In the genomic region with DNA sequence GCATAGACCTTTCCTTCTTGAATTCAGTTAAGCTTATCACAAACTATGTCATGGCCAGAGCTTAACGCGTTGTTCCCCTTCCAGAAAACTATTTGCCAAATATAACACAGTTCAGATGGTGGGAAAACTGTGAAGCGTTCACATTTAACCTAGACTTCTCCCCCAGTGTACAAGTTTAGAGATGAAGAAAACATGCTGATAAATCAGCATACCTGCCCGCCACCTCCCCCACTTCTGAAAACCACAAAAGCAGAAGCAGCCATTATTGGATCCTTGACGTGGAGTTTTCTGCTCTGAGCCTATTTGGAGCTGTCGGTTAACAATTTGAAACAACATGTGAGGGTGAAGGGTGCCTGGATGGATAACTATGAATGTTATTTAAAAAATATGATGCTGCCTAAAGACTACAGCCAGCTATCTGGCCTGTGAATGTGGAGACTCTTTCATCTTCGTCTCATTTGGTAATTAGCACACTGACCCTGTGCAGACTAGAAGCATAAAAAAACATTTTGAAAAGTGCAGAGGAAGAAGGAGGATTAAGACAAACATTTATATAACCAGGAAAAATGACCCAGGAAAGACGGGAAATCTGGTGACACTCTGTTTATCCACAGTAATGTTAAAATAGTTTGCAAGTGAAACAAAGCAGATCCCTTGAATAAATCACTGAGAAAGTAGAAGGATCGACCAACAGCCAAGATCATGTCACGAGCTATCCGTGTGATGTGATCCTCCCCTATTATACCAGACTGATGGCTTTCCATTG, we compare ENCODE assay signal across 10 cellular contexts.
DNase-seq lines count a peak whose midpoint lies in the region; ATAC-seq, FAIRE-seq and TF ChIP-seq lines count a peak whose summit lies in the region.
"Had no signal": no experiment of that assay in that cellular context is flagged by ENCODE, and none has a peak within 500 bp of the region (broad histone marks: within the 10 kb centered on the region; RNA-seq: fewer than 3 reads in every experiment).

No MANE protein-coding gene starts in this region.

- no TSS peak for BruUV-seq in GM12878 (replicated peaks; lab: Mats Ljungman, UMichigan)

- H3K4me1 ChIP-seq in GM12878 (ENCODE audit: control insufficient read depth, insufficient read depth, low read length) (peaks cover 4% of the 10 kb centered on the region; the same call in 1 of the 2 replicates), mesenchymal stem cell (ENCODE audit: control insufficient read depth, insufficient read depth, low read depth, low read length) (no peaks in the 10 kb centered on the region), vagina (no peaks in the 10 kb centered on the region)

- H3K18ac ChIP-seq in mesenchymal stem cell (ENCODE audit: low read depth in 1 of 2, low read length in 2 of 2): peak overlapping the region; percentile 37 to 40

- H3K4ac ChIP-seq in mesenchymal stem cell (ENCODE audit: low read depth in 1 of 2, low read length in 2 of 2): peak overlapping the region in 1 of 2 experiments; percentile 61

- peak overlapping the region; percentile 42 for H3K27ac Mint-ChIP-seq in activated naive CD8-positive, alpha-beta T cell
- no peak overlapping the region for H3K27ac Mint-ChIP-seq in activated naive CD8-positive, alpha-beta T cell treated with anti-CD3 and anti-CD28 coated beads, Interleukin-2, amount 50 U/mL, for 24 hours

- H3K14ac ChIP-seq in mesenchymal stem cell (ENCODE audit: low read length in 2 of 2): no peak overlapping the region

- H2BK15ac ChIP-seq in mesenchymal stem cell (ENCODE audit: low read depth, poor library complexity, severe bottlenecking): no peak overlapping the region

- no peak overlapping the region for H2BK5ac ChIP-seq in mesenchymal stem cell (ENCODE audit: low read depth, low read length, poor library complexity, severe bottlenecking)

- H3K9ac ChIP-seq in GM12878 (ENCODE audit: control insufficient read depth, insufficient read depth, low read length): no peak overlapping the region
- H3K9ac ChIP-seq in mesenchymal stem cell (ENCODE audit: low read length): peak overlapping the region; percentile 63

- peaks cover 2% of the 10 kb centered on the region for H3K27me3 Mint-ChIP-seq in activated naive CD8-positive, alpha-beta T cell
- peaks cover 2% of the 10 kb centered on the region for H3K27me3 Mint-ChIP-seq in activated naive CD8-positive, alpha-beta T cell treated with anti-CD3 and anti-CD28 coated beads, Interleukin-2, amount 50 U/mL, for 24 hours

- no peaks in the 10 kb centered on the region for H3K9me3 ChIP-seq in GM12878 (replicated peaks; ENCODE audit: control insufficient read depth, insufficient read depth, low read length)
- H3K9me3 ChIP-seq in mesenchymal stem cell (ENCODE audit: control insufficient read depth, low read length): peaks cover 8% of the 10 kb centered on the region
- no peaks in the 10 kb centered on the region for H3K9me3 ChIP-seq in vagina
- H3K9me3 ChIP-seq: adrenal gland had no signal

- H3K4me2 ChIP-seq in GM12878 (ENCODE audit: control insufficient read depth, insufficient read depth) (peak overlapping the region; percentile 30; the same call in 1 of the 2 replicates), mesenchymal stem cell (ENCODE audit: low read length, poor library complexity, severe bottlenecking) (no peak overlapping the region)

- no peaks in the 10 kb centered on the region for H4K20me1 ChIP-seq in GM12878 (ENCODE audit: control insufficient read depth, insufficient read depth)

- no peaks in the 10 kb centered on the region for H3K79me2 ChIP-seq in GM12878 (ENCODE audit: control insufficient read depth, insufficient read depth, low read length)

- peak; percentile 56 for FAIRE-seq in GM12878 (lab: Jason Lieb, UNC)

- SMC1A ChIA-PET in GM12878 (lab: Charles Lee; ENCODE audit: uncharacterized antibody, unreplicated experiment): interaction anchor here (0.7 to 3.3 kb wide), 13 partner anchors 8 to 251 kb away, joined by 3 to 27 read pairs (median 3); no protein-coding TSS in a partner anchor

- RAD21 ChIA-PET in GM12878 (lab: Charles Lee; ENCODE audit: unreplicated experiment): interaction anchor here (0.8 to 1.5 kb wide), 4 partner anchors 20 to 106 kb away, joined by 3 to 4 read pairs (median 3); no protein-coding TSS in a partner anchor

- H3K27me3 ChIP-seq in GM12878 (replicated peaks in 1 of 2; ENCODE audit: control insufficient read depth in 2 of 2, insufficient read depth in 2 of 2, low read length in 1 of 2) (no peaks in the 10 kb centered on the region), mesenchymal stem cell (ENCODE audit: control insufficient read depth in 1 of 2, insufficient read depth in 1 of 2, low read length in 2 of 2) (no peaks in the 10 kb centered on the region), vagina (no peaks in the 10 kb centered on the region)
- H3K27me3 ChIP-seq: adrenal gland had no signal

- H3K36me3 ChIP-seq in GM12878 (ENCODE audit: control insufficient read depth in 2 of 2, insufficient read depth in 2 of 2, low read length in 1 of 2) (no peaks in the 10 kb centered on the region), mesenchymal stem cell (ENCODE audit: control insufficient read depth in 1 of 2, insufficient read depth in 2 of 2, low read depth in 1 of 2, low read length in 2 of 2) (no peaks in the 10 kb centered on the region), vagina (no peaks in the 10 kb centered on the region)
- H3K36me3 ChIP-seq: adrenal gland had no signal

- intact Hi-C loops in GM12878 (cut with micrococcal nuclease; ENCODE audit: unreplicated experiment) (no loop called here), vagina (cut with DNase I) (no loop called here)

- H3K79me1 ChIP-seq in mesenchymal stem cell (replicated peaks; ENCODE audit: low read length, poor library complexity, severe bottlenecking): no peaks in the 10 kb centered on the region

- no peak overlapping the region for H3K27ac ChIP-seq in GM12878 (ENCODE audit: control insufficient read depth, insufficient read depth)
- H3K27ac ChIP-seq in mesenchymal stem cell (ENCODE audit: low read length, poor library complexity, severe bottlenecking): peak overlapping the region; percentile 45
- peak overlapping the region; percentile 62 for H3K27ac ChIP-seq in vagina

- no peak overlapping the region for H4K91ac ChIP-seq in mesenchymal stem cell (ENCODE audit: low read length)

- no peak overlapping the region for H3K4me3 Mint-ChIP-seq in activated naive CD8-positive, alpha-beta T cell
- H3K4me3 Mint-ChIP-seq in activated naive CD8-positive, alpha-beta T cell treated with anti-CD3 and anti-CD28 coated beads, Interleukin-2, amount 50 U/mL, for 24 hours: no peak overlapping the region

- peaks cover 8% of the 10 kb centered on the region for H3K36me3 Mint-ChIP-seq in activated naive CD8-positive, alpha-beta T cell
- H3K36me3 Mint-ChIP-seq in activated naive CD8-positive, alpha-beta T cell treated with anti-CD3 and anti-CD28 coated beads, Interleukin-2, amount 50 U/mL, for 24 hours (ENCODE audit: low read depth): no peaks in the 10 kb centered on the region

- H3K23ac ChIP-seq in mesenchymal stem cell (ENCODE audit: low read length in 2 of 2): no peak overlapping the region

- H4K8ac ChIP-seq in mesenchymal stem cell (ENCODE audit: low read length): no peak overlapping the region

- no peak for DNase-seq in activated naive CD8-positive, alpha-beta T cell treated with anti-CD3 and anti-CD28 coated beads, Interleukin-2, amount 50 U/mL, for 24 hours
- DNase-seq in GM12878 (ENCODE audit: low read depth, low spot score) (no peak), mesenchymal stem cell (peak; percentile 85), vagina (ENCODE audit: extremely low spot score in 2 of 2) (no peak), GDM1 (lab: John Stamatoyannopoulos, UW) (no peak)
- DNase-seq: stimulated activated CD4-positive, alpha-beta T cell treated with anti-CD3 and anti-CD28 coated beads, Interleukin-4, amount 100 ng/mL, for 1 hour had no signal

- in situ Hi-C loops in GM12878 (cut with MboI): no loop called here

- peak overlapping the region; percentile 2 for H2BK120ac ChIP-seq in mesenchymal stem cell (ENCODE audit: low read depth, low read length)

- H3K9me3 Mint-ChIP-seq in activated naive CD8-positive, alpha-beta T cell (ENCODE audit: low read depth): peaks cover 13% of the 10 kb centered on the region
- H3K9me3 Mint-ChIP-seq in activated naive CD8-positive, alpha-beta T cell treated with anti-CD3 and anti-CD28 coated beads, Interleukin-2, amount 50 U/mL, for 24 hours: peaks cover 5% of the 10 kb centered on the region

- TF ChIP-seq EP300 in GM12878 (IDR thresholded peaks at IDR 0.05; ENCODE audit: borderline replicate concordance in 1 of 2, control insufficient read depth in 1 of 2, low read depth in 2 of 2, low read length in 2 of 2): peak; percentile 28 to 57; a peak in 2 of 4 replicates

- no peak for ATAC-seq in activated naive CD8-positive, alpha-beta T cell treated with anti-CD3 and anti-CD28 coated beads, Interleukin-2, amount 50 U/mL, for 24 hours
- peak; percentile 89 for ATAC-seq in GM12878
- no peak for ATAC-seq in GM21367 (IDR thresholded peaks at IDR 0.05; ENCODE audit: unreplicated experiment)
- ATAC-seq in GM19467 (IDR thresholded peaks at IDR 0.05; ENCODE audit: unreplicated experiment): no peak

- no peak for TF ChIP-seq POLR2A in GM12878 (IDR thresholded peaks at IDR 0.05; ENCODE audit: low read depth, low read length)
- no peak for TF ChIP-seq POLR2A in vagina (IDR thresholded peaks at IDR 0.05)

- CTCF ChIA-PET in GM12878 (lab: Yijun Ruan, JAX): interaction anchor here (0.6 to 1.4 kb wide), 7 partner anchors 13 to 80 kb away, joined by 3 to 5 read pairs (median 3); no protein-coding TSS in a partner anchor

- TF ChIP-seq RAD21 in GM12878 (IDR thresholded peaks at IDR 0.05; ENCODE audit: insufficient read depth, low read depth, low read length): 0 out of 2 replicates have a peak, but pooled peaks have one; percentile 2

- TF ChIP-seq CTCF in GM12878 (IDR thresholded peaks at IDR 0.05 in 2 of 3, conservative IDR thresholded peaks at IDR 0.05 in 1 of 3; ENCODE audit: control insufficient read depth in 2 of 3, extremely low read depth in 1 of 3, insufficient read depth in 1 of 3, low read depth in 3 of 3, low read length in 3 of 3) (no peak), vagina (IDR thresholded peaks at IDR 0.05) (no peak)

- H3K4me3 ChIP-seq in GM12878 (no peak overlapping the region), mesenchymal stem cell (ENCODE audit: insufficient read depth in 1 of 2, low read depth in 1 of 2, low read length in 2 of 2) (peak overlapping the region in 1 of 2 experiments; percentile 20), vagina (no peak overlapping the region)
- H3K4me3 ChIP-seq: adrenal gland had no signal

- H3K4me1 Mint-ChIP-seq in activated naive CD8-positive, alpha-beta T cell (ENCODE audit: low read depth): peaks cover 21% of the 10 kb centered on the region
- H3K4me1 Mint-ChIP-seq in activated naive CD8-positive, alpha-beta T cell treated with anti-CD3 and anti-CD28 coated beads, Interleukin-2, amount 50 U/mL, for 24 hours: peaks cover 31% of the 10 kb centered on the region

- H2AK5ac ChIP-seq in mesenchymal stem cell (ENCODE audit: low read length, severe bottlenecking): no peak overlapping the region

- peak overlapping the region; percentile 24 for H2AFZ ChIP-seq in GM12878 (ENCODE audit: control insufficient read depth, low read depth, low read length)
- H2AFZ ChIP-seq in mesenchymal stem cell (ENCODE audit: low read depth, low read length): no peak overlapping the region

- POLR2A ChIA-PET in GM12878 (lab: Charles Lee): interaction anchor here (1.4 to 1.6 kb wide), 2 partner anchors 18 to 47 kb away, joined by 4 read pairs; no protein-coding TSS in a partner anchor

- no peak overlapping the region for H2BK12ac ChIP-seq in mesenchymal stem cell (ENCODE audit: low read length in 2 of 2)

- WGBS in GM12878 (ENCODE audit: insufficient coverage, insufficient replicate concordance, low lambda C conversion rate, missing lambda C conversion rate): 23% methylated on average over 11 of the region's 11 CpGs
- WGBS in mesenchymal stem cell: 12% methylated on average over 7 of the region's 11 CpGs
